In the genomic region with DNA sequence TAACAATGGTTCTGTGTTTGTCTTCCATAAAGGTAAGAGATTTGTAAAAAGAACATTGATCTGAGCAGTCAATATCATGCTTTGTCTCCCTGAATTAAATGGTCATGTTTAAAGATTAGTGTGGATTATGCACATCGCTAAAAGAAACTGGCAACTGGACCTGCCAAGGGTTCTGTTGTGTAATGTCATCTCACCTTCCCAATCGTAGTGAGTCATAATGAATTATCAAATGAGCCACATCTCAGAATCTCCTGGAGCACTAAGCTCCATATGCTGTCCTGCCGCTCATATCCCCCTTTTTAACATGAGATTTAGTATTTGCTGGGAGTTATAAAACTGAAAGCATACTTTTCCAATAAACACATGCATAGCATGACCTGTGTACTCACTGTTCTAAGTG, we compare ENCODE assay signal across 33 cellular contexts.
"Had no signal": no experiment of that assay in that cellular context is flagged by ENCODE, and none has a peak within 500 bp of the region (broad histone marks: within the 10 kb centered on the region; RNA-seq: fewer than 3 reads in every experiment).

No MANE protein-coding gene starts in this region.

- H3K36me3 ChIP-seq: adrenal gland, cardiac muscle cell had no signal

- H3K27me3 ChIP-seq: adrenal gland, cardiac muscle cell had no signal

- FAIRE-seq: astrocyte, bronchial epithelial cell, TTC549 had no signal

- H3K9me3 ChIP-seq: adrenal gland had no signal

- DNase-seq: activated B cell treated with CpG ODN at 0.5 μM for 24 hours; activated CD4-positive, alpha-beta memory T cell treated with anti-CD3 and anti-CD28 coated beads for 36 hours; activated CD4-positive, alpha-beta T cell treated with anti-CD3 and anti-CD28 coated beads for 4 hours; activated CD4-positive, alpha-beta T cell treated with anti-CD3 and anti-CD28 coated beads, Interleukin-2, amount 10 ng/mL, durations not matched to agents 24 days and 14 days; activated CD4-positive, alpha-beta T cell treated with anti-CD3 and anti-CD28 coated beads, Interleukin-2, amount 50 U/mL, for 1 hour; activated CD4-positive, alpha-beta T cell treated with anti-CD3 and anti-CD28 coated beads, Interleukin-2, amount 50 U/mL, for 4 hours; activated CD4-positive, CD25-positive, alpha-beta regulatory T cell treated with anti-CD3 and anti-CD28 coated beads, Interleukin-2, amount 50 U/mL, for 72 hours; activated CD8-positive, alpha-beta memory T cell treated with anti-CD3 and anti-CD28 coated beads, Interleukin-2, amount 50 U/mL, for 4 hours; activated CD8-positive, alpha-beta T cell treated with anti-CD3 and anti-CD28 coated beads for 36 hours; activated effector memory CD4-positive, alpha-beta T cell treated with anti-CD3 and anti-CD28 coated beads, Interleukin-2, amount 50 U/mL, for 16 hours; activated gamma-delta T cell treated with Interleukin-2 at 50 U/mL for 16 hours; activated naive CD4-positive, alpha-beta T cell; activated naive CD4-positive, alpha-beta T cell treated with anti-CD3 and anti-CD28 coated beads for 36 hours; activated naive CD4-positive, alpha-beta T cell treated with anti-CD3 and anti-CD28 coated beads, Interleukin-2, amount 50 U/mL, for 16 hours; activated naive CD8-positive, alpha-beta T cell treated with anti-CD3 and anti-CD28 coated beads for 36 hours; activated T-cell treated with anti-CD3 and anti-CD28 coated beads for 4 hours; activated T-cell treated with anti-CD3 and anti-CD28 coated beads, Interleukin-2, amount 50 U/mL, for 1 hour; activated T-cell treated with anti-CD3 and anti-CD28 coated beads, Interleukin-2, amount 50 U/mL, for 4 hours; activated T-cell treated with anti-CD3 and anti-CD28 coated beads, Interleukin-2, amount 50 U/mL, for 72 hours; adrenal gland; amniotic stem cell; aorta; caudate nucleus; T-cell; T-helper 2 cell; T-helper 9 cell had no signal

- H3K4me1 ChIP-seq: adrenal gland had no signal

- H3K4me3 ChIP-seq: adrenal gland, cardiac muscle cell had no signal

- ATAC-seq: activated CD8-positive, alpha-beta T cell treated with anti-CD3 and anti-CD28 coated beads for 36 hours; activated naive CD4-positive, alpha-beta T cell treated with anti-CD3 and anti-CD28 coated beads, Interleukin-2, amount 50 U/mL, for 72 hours; activated T-cell treated with anti-CD3 and anti-CD28 coated beads, Interleukin-2, amount 50 U/mL, for 4 hours; activated T-cell treated with anti-CD3 and anti-CD28 coated beads, Interleukin-2, amount 50 U/mL, for 72 hours; activated T-helper 17 cell treated with anti-CD3 and anti-CD28 coated beads, Interleukin-2, amount 50 U/mL, for 72 hours; T-cell had no signal

- H3K27ac ChIP-seq: adrenal gland, cardiac muscle cell, VCaP had no signal
